In genomic region chr14:82403972-82404371, GRCh38 we compare ENCODE assay signal across 15 cellular contexts.
DNase-seq lines count a peak whose midpoint lies in the region; ATAC-seq and TF ChIP-seq lines count a peak whose summit lies in the region.
"Had no signal": no experiment of that assay in that cellular context is flagged by ENCODE, and none has a peak within 500 bp of the region (broad histone marks: within the 10 kb centered on the region; RNA-seq: fewer than 3 reads in every experiment).

No MANE protein-coding gene starts in this region.

- H3K9me3 Mint-ChIP-seq in endodermal cell (peaks cover 3% of the 10 kb centered on the region), neural progenitor cell (no peaks in the 10 kb centered on the region)
- H3K9me3 Mint-ChIP-seq: H9 had no signal

- no peak overlapping the region for H3K4me3 Mint-ChIP-seq in endodermal cell
- H3K4me3 Mint-ChIP-seq in neural progenitor cell = no peak overlapping the region
- H3K4me3 Mint-ChIP-seq: CD8-positive, alpha-beta memory T cell; H9 had no signal

- no peaks in the 10 kb centered on the region for H4K20me1 ChIP-seq in neural progenitor cell (ENCODE audit: low read depth)

- no peak for TF ChIP-seq CTCF in endodermal cell (conservative IDR thresholded peaks at IDR 0.05)
- TF ChIP-seq CTCF in neural progenitor cell (IDR thresholded peaks at IDR 0.05) = no peak

- no peak overlapping the region for H3K56ac ChIP-seq in mesendoderm (ENCODE audit: low read length)

- H3K79me1 ChIP-seq in mesendoderm (ENCODE audit: low read length) = no peaks in the 10 kb centered on the region

- H3K4ac ChIP-seq in mesendoderm (ENCODE audit: low read depth, low read length) = no peak overlapping the region

- H4K8ac ChIP-seq in mesendoderm (ENCODE audit: low read depth, low read length) = no peak overlapping the region

- no peak overlapping the region for H3K23ac ChIP-seq in mesendoderm (ENCODE audit: low read length)

- no peak overlapping the region for H2AK5ac ChIP-seq in mesendoderm (ENCODE audit: low read length)

- H3K79me2 ChIP-seq in mesendoderm (ENCODE audit: control insufficient read depth, insufficient read depth, low read length) (no peaks in the 10 kb centered on the region), neural progenitor cell (ENCODE audit: low read depth) (no peaks in the 10 kb centered on the region)

- H3K9me3 ChIP-seq in endodermal cell (ENCODE audit: control insufficient read depth, low read length) (no peaks in the 10 kb centered on the region), neural progenitor cell (ENCODE audit: low read depth) (no peaks in the 10 kb centered on the region)

- no peak overlapping the region for H3K18ac ChIP-seq in mesendoderm (ENCODE audit: low read length)

- peak; percentile 11 to 96 (median 74) for DNase-seq in NCI-H1417 (lab: John Stamatoyannopoulos, UW)
- no peak for DNase-seq in NCI-H1417 treated with DMSO at 0.1 percent for 48 hours (lab: John Stamatoyannopoulos, UW)
- peak; percentile 79 to 85 for DNase-seq in NCI-H187 (lab: John Stamatoyannopoulos, UW)
- DNase-seq in NCI-H510A treated with DMSO at 0.1 percent for 48 hours (lab: John Stamatoyannopoulos, UW) = peak; percentile 94
- peak; percentile 57 for DNase-seq in mesendoderm
- DNase-seq in endodermal cell = no peak
- no peak for DNase-seq in neural progenitor cell (ENCODE audit: low spot score)
- DNase-seq: CD8-positive, alpha-beta memory T cell; H9; KBM-7; NCI-H526 treated with DMSO at 0.1 percent for 48 hours; PC-9; T-helper 1 cell had no signal

- H2BK5ac ChIP-seq in mesendoderm (ENCODE audit: low read length) = no peak overlapping the region

- H3K27ac ChIP-seq in mesendoderm (ENCODE audit: low read depth, low read length) (no peak overlapping the region), endodermal cell (ENCODE audit: low read depth, low read length) (no peak overlapping the region), neural progenitor cell (no peak overlapping the region)
- H3K27ac ChIP-seq: 22Rv1, PC-9 had no signal

- H3K4me1 Mint-ChIP-seq in endodermal cell (no peaks in the 10 kb centered on the region), neural progenitor cell (peaks cover 3% of the 10 kb centered on the region)
- H3K4me1 Mint-ChIP-seq: CD8-positive, alpha-beta memory T cell; H9 had no signal

- H3K27ac Mint-ChIP-seq in endodermal cell (no peak overlapping the region), neural progenitor cell (no peak overlapping the region)
- H3K27ac Mint-ChIP-seq: CD8-positive, alpha-beta memory T cell; H9 had no signal

- H3K4me3 ChIP-seq in mesendoderm (ENCODE audit: low read length) = no peak overlapping the region
- no peak overlapping the region for H3K4me3 ChIP-seq in endodermal cell (ENCODE audit: low read length)
- H3K4me3 ChIP-seq in neural progenitor cell = no peak overlapping the region
- H3K4me3 ChIP-seq: PC-9 had no signal

- H3K27me3 ChIP-seq in mesendoderm (ENCODE audit: insufficient read depth, low read length, poor library complexity) (no peaks in the 10 kb centered on the region), endodermal cell (ENCODE audit: control insufficient read depth, insufficient read depth, low read length, poor library complexity, severe bottlenecking) (no peaks in the 10 kb centered on the region), neural progenitor cell (no peaks in the 10 kb centered on the region)

- no peak overlapping the region for H2BK120ac ChIP-seq in mesendoderm (ENCODE audit: low read depth, low read length)

- H4K5ac ChIP-seq in mesendoderm (ENCODE audit: low read length) = no peak overlapping the region

- no peaks in the 10 kb centered on the region for H3K36me3 Mint-ChIP-seq in endodermal cell (ENCODE audit: low read depth)
- no peaks in the 10 kb centered on the region for H3K36me3 Mint-ChIP-seq in neural progenitor cell
- H3K36me3 Mint-ChIP-seq: CD8-positive, alpha-beta memory T cell had no signal

- H3K27me3 Mint-ChIP-seq in endodermal cell (ENCODE audit: insufficient read depth) = no peaks in the 10 kb centered on the region
- peaks cover 2% of the 10 kb centered on the region for H3K27me3 Mint-ChIP-seq in neural progenitor cell (ENCODE audit: insufficient read depth, low read depth)
- H3K27me3 Mint-ChIP-seq: CD8-positive, alpha-beta memory T cell had no signal

- H3F3A ChIP-seq in neural progenitor cell (ENCODE audit: low read depth) = no peaks in the 10 kb centered on the region

- no peak overlapping the region for H2BK15ac ChIP-seq in mesendoderm (replicated peaks; ENCODE audit: low read depth)

- no peak overlapping the region for H2AFZ ChIP-seq in neural progenitor cell (replicated peaks)
- H2AFZ ChIP-seq: PC-9 had no signal

- H3K36me3 ChIP-seq in mesendoderm (ENCODE audit: control insufficient read depth, insufficient read depth, low read length) (no peaks in the 10 kb centered on the region), endodermal cell (ENCODE audit: control insufficient read depth, insufficient read depth, low read length) (no peaks in the 10 kb centered on the region), neural progenitor cell (no peaks in the 10 kb centered on the region)

- no peak overlapping the region for H3K9ac ChIP-seq in mesendoderm (ENCODE audit: low read length)
- no peak overlapping the region for H3K9ac ChIP-seq in endodermal cell (ENCODE audit: extremely low read depth, low read length, poor library complexity, severe bottlenecking)
- no peak overlapping the region for H3K9ac ChIP-seq in neural progenitor cell

- H3K4me1 ChIP-seq in mesendoderm (ENCODE audit: control insufficient read depth, low read depth, low read length) (no peaks in the 10 kb centered on the region), endodermal cell (ENCODE audit: control insufficient read depth, insufficient read depth, low read length) (no peaks in the 10 kb centered on the region), neural progenitor cell (peaks cover 6% of the 10 kb centered on the region)

- ATAC-seq in GM18867 (IDR thresholded peaks at IDR 0.05; ENCODE audit: unreplicated experiment) = no peak

- H3K4me2 ChIP-seq in mesendoderm (ENCODE audit: low read length) = no peak overlapping the region
- H3K4me2 ChIP-seq in neural progenitor cell = no peak overlapping the region
- H3K4me2 ChIP-seq: PC-9 had no signal

Comparison
In these comparisons a context has a peak if more than half of its experiments do, and no peak if none do; other contexts are left out.
1. DNase-seq: peak in NCI-H1417 (3 of 3), NCI-H187 (2 of 2), NCI-H510A treated with DMSO at 0.1 percent for 48 hours (single experiment) and mesendoderm (single experiment); none in NCI-H1417 treated with DMSO at 0.1 percent for 48 hours (single experiment), endodermal cell (single experiment) and neural progenitor cell (single experiment).